19 cellular contexts compared by ENCODE assay signal in the genomic region with DNA sequence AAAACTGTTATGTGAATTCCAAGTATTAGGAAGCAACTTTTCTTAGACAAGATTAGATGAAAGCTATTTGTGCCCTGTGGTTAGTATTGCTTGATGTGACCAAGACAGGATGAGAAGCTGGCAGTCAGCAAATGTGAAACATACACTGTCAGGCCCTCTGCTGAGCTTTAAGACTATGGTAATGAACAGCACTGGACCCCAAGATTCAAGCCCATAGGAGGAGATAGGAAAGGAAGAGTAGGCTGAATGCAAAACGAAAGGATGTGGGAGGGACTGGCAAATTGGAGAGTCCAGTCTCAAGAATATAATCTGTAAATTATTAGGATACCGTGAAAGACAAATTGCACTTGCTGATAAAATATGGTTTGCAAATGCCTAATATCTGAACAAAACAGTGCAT. TPM values are rescaled to one million over a fixed set of nuclear protein-coding genes. Genes with fewer than 3 reads are reported as not detected.
DNase-seq lines count a peak whose midpoint lies in the region; ATAC-seq, FAIRE-seq and TF ChIP-seq lines count a peak whose summit lies in the region.
"Had no signal": no experiment of that assay in that cellular context is flagged by ENCODE, and none has a peak within 500 bp of the region (broad histone marks: within the 10 kb centered on the region; RNA-seq: fewer than 3 reads in every experiment).

No MANE protein-coding gene starts in this region.

- no peak for TF ChIP-seq POLR2A in K562 (conservative IDR thresholded peaks at IDR 0.05)
- no peak for TF ChIP-seq POLR2A in thyroid gland (IDR thresholded peaks at IDR 0.05)

- POLR2A ChIA-PET in activated naive CD8-positive, alpha-beta T cell treated with anti-CD3 and anti-CD28 coated beads, Interleukin-2, amount 10 ng/mL, durations not matched to agents 7 days and 5 days (lab: Charles Lee), result interaction anchor here (0.7 to 2.2 kb wide), 3 partner anchors 32 to 115 kb away, joined by 3 to 8 read pairs (median 4); partner anchors contain the start of gene CLK1
- POLR2A ChIA-PET in PC-3 (lab: Charles Lee; ENCODE audit: unreplicated experiment) (interaction anchor here (0.5 kb wide), 1 partner anchor 109 kb away, joined by 6 read pairs; no protein-coding TSS in a partner anchor), K562 (lab: Yijun Ruan, JAX) (interaction anchor here (0.8 to 3.2 kb wide), 4 partner anchors 10 to 31 kb away, joined by 4 to 17 read pairs (median 8); no protein-coding TSS in a partner anchor)
- POLR2A ChIA-PET in naive thymus-derived CD8-positive, alpha-beta T cell (lab: Charles Lee), result interaction anchor here (0.8 to 2.4 kb wide), 4 partner anchors 11 to 36 kb away, joined by 3 to 11 read pairs (median 6); partner anchors contain the start of genes BZW1 and CLK1

- intact Hi-C loops in PC-3 (cut with micrococcal nuclease), result no loop called here
- intact Hi-C loops in K562 (cut with micrococcal nuclease), result no loop called here
- intact Hi-C loops in thyroid gland (cut with DNase I), result no loop called here

- H3K4me3 Mint-ChIP-seq in activated naive CD8-positive, alpha-beta T cell treated with anti-CD3 and anti-CD28 coated beads, Interleukin-2, amount 10 ng/mL, durations not matched to agents 7 days and 5 days, result no peak overlapping the region
- H3K4me3 Mint-ChIP-seq in activated naive CD8-positive, alpha-beta T cell treated with anti-CD3 and anti-CD28 coated beads for 36 hours, result no peak overlapping the region
- no peak overlapping the region for H3K4me3 Mint-ChIP-seq in naive thymus-derived CD8-positive, alpha-beta T cell
- H3K4me3 Mint-ChIP-seq in nephron progenitor cell, result no peak overlapping the region
- H3K4me3 Mint-ChIP-seq: H9, IgD-negative memory B cell had no signal

- H3K27me3 Mint-ChIP-seq in activated naive CD8-positive, alpha-beta T cell treated with anti-CD3 and anti-CD28 coated beads, Interleukin-2, amount 10 ng/mL, durations not matched to agents 7 days and 5 days, result peaks cover 3% of the 10 kb centered on the region
- H3K27me3 Mint-ChIP-seq in activated naive CD8-positive, alpha-beta T cell treated with anti-CD3 and anti-CD28 coated beads for 36 hours, result no peaks in the 10 kb centered on the region
- no peaks in the 10 kb centered on the region for H3K27me3 Mint-ChIP-seq in naive thymus-derived CD8-positive, alpha-beta T cell
- H3K27me3 Mint-ChIP-seq in nephron progenitor cell (ENCODE audit: low read depth, poor library complexity), result no peaks in the 10 kb centered on the region
- H3K27me3 Mint-ChIP-seq: IgD-negative memory B cell had no signal

- H3K27me3 ChIP-seq in PC-3 (ENCODE audit: low read length), result no peaks in the 10 kb centered on the region
- H3K27me3 ChIP-seq in K562 (ENCODE audit: control insufficient read depth in 2 of 2, insufficient read depth in 2 of 2, low read length in 2 of 2), result no peaks in the 10 kb centered on the region
- H3K27me3 ChIP-seq in thyroid gland, result no peaks in the 10 kb centered on the region
- H3K27me3 ChIP-seq: SJCRH30 had no signal

- no peaks in the 10 kb centered on the region for H3K4me1 ChIP-seq in PC-3 (ENCODE audit: insufficient read depth, low read length)
- no peaks in the 10 kb centered on the region for H3K4me1 ChIP-seq in K562 (replicated peaks in 1 of 2; ENCODE audit: control insufficient read depth in 2 of 2, insufficient read depth in 2 of 2, low read length in 2 of 2)
- H3K4me1 ChIP-seq in thyroid gland, result no peaks in the 10 kb centered on the region
- H3K4me1 ChIP-seq: SJCRH30 had no signal

- H3K79me2 ChIP-seq in PC-3 (ENCODE audit: low read length), result no peaks in the 10 kb centered on the region
- H3K79me2 ChIP-seq in K562 (ENCODE audit: control insufficient read depth, insufficient read depth, low read length), result no peaks in the 10 kb centered on the region

- no peak overlapping the region for H3K4me2 ChIP-seq in PC-3 (ENCODE audit: low read length)
- no peak overlapping the region for H3K4me2 ChIP-seq in K562 (ENCODE audit: insufficient read depth, low read length)

- CTCF ChIA-PET in PC-3 (lab: Charles Lee), result no interaction called here
- CTCF ChIA-PET in K562 (lab: Yijun Ruan, JAX; ENCODE audit: low intra/inter-chr PET ratio), result no interaction called here

- H3K36me3 Mint-ChIP-seq in activated naive CD8-positive, alpha-beta T cell treated with anti-CD3 and anti-CD28 coated beads, Interleukin-2, amount 10 ng/mL, durations not matched to agents 7 days and 5 days, result peaks cover 5% of the 10 kb centered on the region
- peaks cover 21% of the 10 kb centered on the region for H3K36me3 Mint-ChIP-seq in activated naive CD8-positive, alpha-beta T cell treated with anti-CD3 and anti-CD28 coated beads for 36 hours
- peaks cover 0 to 17% (median 3%) of the 10 kb centered on the region in 3 donors for H3K36me3 Mint-ChIP-seq in naive thymus-derived CD8-positive, alpha-beta T cell
- peaks cover 8% of the 10 kb centered on the region for H3K36me3 Mint-ChIP-seq in nephron progenitor cell (ENCODE audit: low read depth)

- H4K20me1 ChIP-seq in PC-3 (ENCODE audit: low read length) (no peaks in the 10 kb centered on the region), K562 (replicated peaks; ENCODE audit: control insufficient read depth, insufficient read depth, low read length) (no peaks in the 10 kb centered on the region)

- H2AFZ ChIP-seq in PC-3 (ENCODE audit: low read length) (no peak overlapping the region), K562 (ENCODE audit: low read depth, low read length) (no peak overlapping the region)

- H3K27ac Mint-ChIP-seq in activated naive CD8-positive, alpha-beta T cell treated with anti-CD3 and anti-CD28 coated beads, Interleukin-2, amount 10 ng/mL, durations not matched to agents 7 days and 5 days, result peak overlapping the region; percentile 52
- no peak overlapping the region for H3K27ac Mint-ChIP-seq in activated naive CD8-positive, alpha-beta T cell treated with anti-CD3 and anti-CD28 coated beads for 36 hours
- H3K27ac Mint-ChIP-seq in naive thymus-derived CD8-positive, alpha-beta T cell, result peak overlapping the region in 6 of 10 donors; percentile 4 to 68 (median 26)
- no peak overlapping the region for H3K27ac Mint-ChIP-seq in nephron progenitor cell

- WGBS in K562 (ENCODE audit: insufficient coverage, low coverage, missing lambda C conversion rate), result 37% methylated on average over 2 of the region's 2 CpGs
- WGBS in thyroid gland, 2 donors, result 86% methylated on average over 2 of the region's 2 CpGs

- no peak for FAIRE-seq in K562 (lab: Jason Lieb, UNC)

- TF ChIP-seq CTCF in PC-3 (conservative IDR thresholded peaks at IDR 0.05; ENCODE audit: low read depth, low read length) (no peak), K562 (IDR thresholded peaks at IDR 0.05 in 2 of 3, conservative IDR thresholded peaks at IDR 0.05 in 1 of 3; ENCODE audit: insufficient read depth in 2 of 3, low read depth in 1 of 3, low read length in 3 of 3) (no peak), nephron progenitor cell (IDR thresholded peaks at IDR 0.05) (no peak), thyroid gland (IDR thresholded peaks at IDR 0.05) (no peak)

- DNase-seq in activated naive CD8-positive, alpha-beta T cell treated with anti-CD3 and anti-CD28 coated beads, Interleukin-2, amount 10 ng/mL, durations not matched to agents 7 days and 5 days, result no peak
- DNase-seq in activated naive CD8-positive, alpha-beta T cell treated with anti-CD3 and anti-CD28 coated beads for 36 hours, result no peak
- DNase-seq in PC-3 (no peak), K562 (ENCODE audit: extremely low read depth in 1 of 4, low spot score in 3 of 4) (no peak), nephron progenitor cell (no peak), thyroid gland (no peak)
- DNase-seq in naive thymus-derived CD8-positive, alpha-beta T cell, result no peak
- no peak for DNase-seq in stimulated activated naive CD8-positive, alpha-beta T cell treated with anti-CD3 and anti-CD28 coated beads, Interleukin-15, Interleukin-2, amounts not matched to agents 100 U/mL and 50 U/mL, for 24 hours
- DNase-seq: COR-L47; H9; NCI-H1417; NCI-H187 treated with DMSO at 0.1 percent for 48 hours; NCI-H2171; NCI-H446; NCI-H69; NK-92 treated with Interleukin-12 subunit alpha and Interleukin-12 subunit beta, amount 100 ng/mL, for 24 hours; SJCRH30 had no signal

- H3K4me3 ChIP-seq in PC-3 (ENCODE audit: low read length) (no peak overlapping the region), K562 (no peak overlapping the region), thyroid gland (replicated peaks in 1 of 3) (no peak overlapping the region)
- H3K4me3 ChIP-seq: SJCRH30 had no signal

- no peaks in the 10 kb centered on the region for H3K9me2 ChIP-seq in PC-3 (replicated peaks; ENCODE audit: low read length)

- H3K36me3 ChIP-seq in PC-3 (ENCODE audit: low read depth, low read length), result peaks cover 11% of the 10 kb centered on the region; the same call in 1 of the 2 replicates
- H3K36me3 ChIP-seq in K562 (ENCODE audit: control insufficient read depth, insufficient read depth, low read length), result peaks cover 5% of the 10 kb centered on the region; the same call in 1 of the 3 replicates
- no peaks in the 10 kb centered on the region for H3K36me3 ChIP-seq in thyroid gland

- in situ Hi-C loops in K562 (cut with MboI), result no loop called here

- no peaks in the 10 kb centered on the region for H3K9me1 ChIP-seq in K562 (ENCODE audit: control insufficient read depth, insufficient read depth, low read length)

- H3K27ac ChIP-seq in PC-3 (ENCODE audit: low read length), result no peak overlapping the region
- no peak overlapping the region for H3K27ac ChIP-seq in K562 (ENCODE audit: extremely low read depth, low read depth, low read length)
- H3K27ac ChIP-seq in thyroid gland, result no peak overlapping the region
- H3K27ac ChIP-seq: RWPE1, SJCRH30 had no signal

- H3K9me3 ChIP-seq in PC-3 (ENCODE audit: low read length), result no peaks in the 10 kb centered on the region
- H3K9me3 ChIP-seq in K562 (replicated peaks; ENCODE audit: control insufficient read depth, insufficient read depth, low read depth, low read length), result no peaks in the 10 kb centered on the region
- no peaks in the 10 kb centered on the region for H3K9me3 ChIP-seq in thyroid gland
- H3K9me3 ChIP-seq: SJCRH30 had no signal

- peaks cover 6% of the 10 kb centered on the region for H3F3A ChIP-seq in PC-3 (ENCODE audit: low read length, unreplicated experiment)

- no peak overlapping the region for H3K9ac ChIP-seq in PC-3 (ENCODE audit: low read length)
- no peak overlapping the region for H3K9ac ChIP-seq in K562 (ENCODE audit: insufficient read depth in 1 of 2, low read depth in 2 of 2, low read length in 2 of 2)

- ATAC-seq in activated naive CD8-positive, alpha-beta T cell treated with anti-CD3 and anti-CD28 coated beads, Interleukin-2, amount 10 ng/mL, durations not matched to agents 7 days and 5 days (ENCODE audit: low read depth), result no peak
- peak; percentile 6 for ATAC-seq in PC-3
- peak; percentile 28; the same call in 1 of the 3 replicates for ATAC-seq in K562
- no peak for ATAC-seq in naive thymus-derived CD8-positive, alpha-beta T cell
- no peak for ATAC-seq in stimulated activated naive CD8-positive, alpha-beta T cell treated with anti-CD3 and anti-CD28 coated beads, Interleukin-15, Interleukin-2, amounts not matched to agents 100 U/mL and 50 U/mL, for 24 hours

- BruUV-seq in PC-3 (replicated peaks; lab: Mats Ljungman, UMichigan) (TSS peak; percentile 3), K562 (replicated peaks; lab: Mats Ljungman, UMichigan) (no TSS peak)

- peaks cover 5% of the 10 kb centered on the region for H3K4me1 Mint-ChIP-seq in activated naive CD8-positive, alpha-beta T cell treated with anti-CD3 and anti-CD28 coated beads, Interleukin-2, amount 10 ng/mL, durations not matched to agents 7 days and 5 days
- H3K4me1 Mint-ChIP-seq in activated naive CD8-positive, alpha-beta T cell treated with anti-CD3 and anti-CD28 coated beads for 36 hours, result peaks cover 15% of the 10 kb centered on the region
- H3K4me1 Mint-ChIP-seq in naive thymus-derived CD8-positive, alpha-beta T cell, result peaks cover 1 to 14% (median 8%) of the 10 kb centered on the region in 4 donors
- peaks cover 4% of the 10 kb centered on the region for H3K4me1 Mint-ChIP-seq in nephron progenitor cell
- H3K4me1 Mint-ChIP-seq: IgD-negative memory B cell had no signal

- H3K9me3 Mint-ChIP-seq in activated naive CD8-positive, alpha-beta T cell treated with anti-CD3 and anti-CD28 coated beads, Interleukin-2, amount 10 ng/mL, durations not matched to agents 7 days and 5 days, result no peaks in the 10 kb centered on the region
- no peaks in the 10 kb centered on the region for H3K9me3 Mint-ChIP-seq in activated naive CD8-positive, alpha-beta T cell treated with anti-CD3 and anti-CD28 coated beads for 36 hours
- no peaks in the 10 kb centered on the region for H3K9me3 Mint-ChIP-seq in naive thymus-derived CD8-positive, alpha-beta T cell
- no peaks in the 10 kb centered on the region for H3K9me3 Mint-ChIP-seq in nephron progenitor cell
- H3K9me3 Mint-ChIP-seq: H9, IgD-negative memory B cell had no signal

- TF ChIP-seq EP300 in K562 (IDR thresholded peaks at IDR 0.05; ENCODE audit: low read length), result no peak

- TF ChIP-seq RAD21 in K562 (CRISPR knock-in tag; conservative IDR thresholded peaks at IDR 0.05 in 1 of 2, IDR thresholded peaks at IDR 0.05 in 1 of 2), result no peak

RNA-seq across cellular contexts. Expression of gene BZW1, which starts 16.4 kb away (rescaled TPM):
- 100 to 1,000 TPM; 197 to 199 TPM for total RNA-seq in activated naive CD8-positive, alpha-beta T cell treated with anti-CD3 and anti-CD28 coated beads, Interleukin-2, amount 10 ng/mL, durations not matched to agents 7 days and 5 days
- 100 to 1,000 TPM; 549 to 557 TPM for total RNA-seq in activated naive CD8-positive, alpha-beta T cell treated with anti-CD3 and anti-CD28 coated beads for 36 hours
- total RNA-seq in PC-3 (2014; rRNA removed) (389 and 626 TPM in 2 replicates), K562 (2014; rRNA removed) (151 and 176 TPM in 2 replicates), K562 (2014; rRNA removed; fragmentation: Illumina TruSeq; extraction: Trizol) (211 and 248 TPM in 2 replicates), K562 (2015; rRNA removed; fragmentation: Illumina TruSeq; extraction: Trizol) (206 and 233 TPM in 2 replicates), K562 (2021) (187 and 198 TPM in 2 replicates), thyroid gland (100 to 1,000 TPM; 136 to 192 (median 144) TPM)
- total RNA-seq in K562 (2011; cell fraction: chromatin; rRNA removed; ENCODE audit: low replicate concordance), result 57.7 and 112 TPM in 2 replicates
- 25.2 and 30.8 TPM in 2 replicates for total RNA-seq in K562 (2011; cell fraction: nucleolus; rRNA removed)
- total RNA-seq in K562 (2011; cell fraction: nucleoplasm; rRNA removed), result 49.5 and 52.8 TPM in 2 replicates
- polyA plus RNA-seq in K562 (2011; rRNA removed) (144 and 198 TPM in 2 replicates), K562 (2014; fragmentation: Illumina TruSeq; extraction: Trizol) (134 and 161 TPM in 2 replicates), K562 (2014; fragmentation: Nextera tagmentation; extraction: Ambion mirVana) (100 to 1,000 TPM; 235 to 244 TPM), K562 (2014; rRNA removed) (110 and 111 TPM in 2 replicates)
- 102 and 107 TPM in 2 replicates for polyA plus RNA-seq in K562 (2011; cell fraction: cytosol; rRNA removed)
- 40.4 and 50.4 TPM in 2 replicates for polyA plus RNA-seq in K562 (2011; cell fraction: nucleus; rRNA removed)
- polyA plus RNA-seq in K562 (2012), result 94.6 and 173 TPM in 2 replicates
- polyA minus RNA-seq in K562 (2011; rRNA and poly(A)+ RNA removed), result 249 and 314 TPM in 2 replicates
- polyA minus RNA-seq in K562 (2011; cell fraction: cytosol; rRNA and poly(A)+ RNA removed), result 144 and 167 TPM in 2 replicates
- 53.3 and 84.3 TPM in 2 replicates for polyA minus RNA-seq in K562 (2011; cell fraction: nucleus; rRNA and poly(A)+ RNA removed)
- 100 to 1,000 TPM; 175 to 204 TPM for total RNA-seq in naive thymus-derived CD8-positive, alpha-beta T cell
- polyA plus RNA-seq in naive thymus-derived CD8-positive, alpha-beta T cell, result 100 to 1,000 TPM; 222 to 285 (median 243) TPM

RNA-seq across cellular contexts. Expression of gene CLK1, which starts 36.4 kb away (rescaled TPM):
- total RNA-seq in activated naive CD8-positive, alpha-beta T cell treated with anti-CD3 and anti-CD28 coated beads, Interleukin-2, amount 10 ng/mL, durations not matched to agents 7 days and 5 days, result 100 to 1,000 TPM; 204 to 228 TPM
- total RNA-seq in activated naive CD8-positive, alpha-beta T cell treated with anti-CD3 and anti-CD28 coated beads for 36 hours, result 10 to 100 TPM; 64.5 to 70.2 TPM
- total RNA-seq in PC-3 (2014; rRNA removed), result 46.9 and 51.1 TPM in 2 replicates
- 144 and 391 TPM in 2 replicates for total RNA-seq in K562 (2011; cell fraction: chromatin; rRNA removed; ENCODE audit: low replicate concordance)
- 62.0 and 72.6 TPM in 2 replicates for total RNA-seq in K562 (2011; cell fraction: nucleolus; rRNA removed)
- 115 and 119 TPM in 2 replicates for total RNA-seq in K562 (2011; cell fraction: nucleoplasm; rRNA removed)
- 23.0 and 29.3 TPM in 2 replicates for total RNA-seq in K562 (2014; rRNA removed)
- total RNA-seq in K562 (2014; rRNA removed; fragmentation: Illumina TruSeq; extraction: Trizol), result 47.0 and 58.5 TPM in 2 replicates
- total RNA-seq in K562 (2015; rRNA removed; fragmentation: Illumina TruSeq; extraction: Trizol), result 42.5 and 45.4 TPM in 2 replicates
- total RNA-seq in K562 (2021), result 29.7 and 29.9 TPM in 2 replicates
- 93.4 and 99.2 TPM in 2 replicates for polyA plus RNA-seq in K562 (2011; rRNA removed)
- polyA plus RNA-seq in K562 (2011; cell fraction: cytosol; rRNA removed), result 11.1 and 32.7 TPM in 2 replicates
- 97.4 and 180 TPM in 2 replicates for polyA plus RNA-seq in K562 (2011; cell fraction: nucleus; rRNA removed)
- 25.6 and 26.7 TPM in 2 replicates for polyA plus RNA-seq in K562 (2012)
- 32.1 and 33.9 TPM in 2 replicates for polyA plus RNA-seq in K562 (2014; fragmentation: Illumina TruSeq; extraction: Trizol)
- polyA plus RNA-seq in K562 (2014; fragmentation: Nextera tagmentation; extraction: Ambion mirVana), result 10 to 100 TPM; 49.3 to 50.7 TPM
- 45.2 and 49.2 TPM in 2 replicates for polyA plus RNA-seq in K562 (2014; rRNA removed)
- polyA minus RNA-seq in K562 (2011; rRNA and poly(A)+ RNA removed), result 94.3 and 125 TPM in 2 replicates
- 19.3 and 25.7 TPM in 2 replicates for polyA minus RNA-seq in K562 (2011; cell fraction: cytosol; rRNA and poly(A)+ RNA removed)
- polyA minus RNA-seq in K562 (2011; cell fraction: nucleus; rRNA and poly(A)+ RNA removed), result 53.2 and 93.0 TPM in 2 replicates
- total RNA-seq in naive thymus-derived CD8-positive, alpha-beta T cell, result 100 to 1,000 TPM; 348 to 356 TPM
- polyA plus RNA-seq in naive thymus-derived CD8-positive, alpha-beta T cell, result 10 to 100 TPM; 13.6 to 45.3 (median 15.5) TPM
- 100 to 1,000 TPM; 102 to 262 (median 191) TPM for total RNA-seq in thyroid gland

Comparison
In these comparisons a context has a peak if more than half of its experiments do, and no peak if none do; other contexts are left out.
1. H3K27ac Mint-ChIP-seq: peak in activated naive CD8-positive, alpha-beta T cell treated with anti-CD3 and anti-CD28 coated beads, Interleukin-2, amount 10 ng/mL, durations not matched to agents 7 days and 5 days (single experiment) and naive thymus-derived CD8-positive, alpha-beta T cell (6 of 10); none in activated naive CD8-positive, alpha-beta T cell treated with anti-CD3 and anti-CD28 coated beads for 36 hours (single experiment) and nephron progenitor cell (single experiment).
2. ATAC-seq: peak in PC-3 (single experiment) and K562 (single experiment); none in activated naive CD8-positive, alpha-beta T cell treated with anti-CD3 and anti-CD28 coated beads, Interleukin-2, amount 10 ng/mL, durations not matched to agents 7 days and 5 days (single experiment), naive thymus-derived CD8-positive, alpha-beta T cell (0 of 2) and stimulated activated naive CD8-positive, alpha-beta T cell treated with anti-CD3 and anti-CD28 coated beads, Interleukin-15, Interleukin-2, amounts not matched to agents 100 U/mL and 50 U/mL, for 24 hours (single experiment).